8 cellular contexts compared by ENCODE assay signal in the genomic region with DNA sequence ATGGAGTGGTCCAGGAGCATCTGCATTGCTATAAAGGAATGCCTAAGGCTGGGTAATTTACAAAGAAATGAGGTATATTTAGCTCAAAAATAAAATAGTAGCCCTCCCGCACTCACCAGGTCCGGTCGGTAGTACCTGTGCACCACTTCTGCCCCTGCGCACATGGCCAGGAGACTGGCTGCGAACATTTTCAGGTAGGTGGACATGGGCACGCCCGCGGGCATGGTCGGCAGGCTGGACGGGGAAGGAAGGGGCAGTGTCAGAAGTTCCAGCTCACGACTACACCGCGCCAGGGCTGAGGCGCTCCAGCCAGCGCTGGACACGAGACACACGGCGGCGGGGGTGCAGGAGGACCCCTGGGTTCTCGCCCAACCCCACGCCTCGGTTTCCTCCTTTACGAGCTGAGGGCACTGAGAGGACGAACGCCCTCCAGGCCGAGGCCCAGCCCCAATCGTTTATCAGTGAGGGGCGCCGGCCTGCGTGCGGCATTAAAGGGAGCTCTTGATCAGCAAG. TPM values are rescaled to one million over a fixed set of nuclear protein-coding genes. Genes with fewer than 3 reads are reported as not detected.
DNase-seq lines count a peak whose midpoint lies in the region; ATAC-seq and TF ChIP-seq lines count a peak whose summit lies in the region.

No MANE protein-coding gene starts in this region.

- H3K4me1 ChIP-seq in A673 (ENCODE audit: insufficient read depth, low read length, poor library complexity, severe bottlenecking) (peaks cover 4% of the 10 kb centered on the region), prostate gland (replicated peaks) (peaks cover 4% of the 10 kb centered on the region)

- H3K36me3 ChIP-seq in A673 (ENCODE audit: insufficient read depth, low read length, poor library complexity, severe bottlenecking) (peaks cover 29% of the 10 kb centered on the region), prostate gland (no peaks in the 10 kb centered on the region)

- H3K36me3 Mint-ChIP-seq in activated B cell treated with CpG ODN at 0.5 μM for 24 hours (ENCODE audit: low read depth), result peaks cover 27% of the 10 kb centered on the region

- peak overlapping the region; percentile 99 for H3K4me3 Mint-ChIP-seq in activated B cell treated with CpG ODN at 0.5 μM for 24 hours

- TF ChIP-seq CTCF in A673 (conservative IDR thresholded peaks at IDR 0.05; ENCODE audit: low read depth, low read length), result no peak
- TF ChIP-seq CTCF in activated B cell treated with CpG ODN at 0.5 μM for 24 hours (IDR thresholded peaks at IDR 0.05), result no peak
- TF ChIP-seq CTCF in prostate gland (IDR thresholded peaks at IDR 0.05), result no peak

- H3K27ac ChIP-seq in A673 (ENCODE audit: low read depth, low read length, poor library complexity, severe bottlenecking) (peak overlapping the region; percentile 91), prostate gland (peak overlapping the region; percentile 84 to 86)

- TF ChIP-seq POLR2A in prostate gland (IDR thresholded peaks at IDR 0.05), result no peak

- ATAC-seq in GM18867 (IDR thresholded peaks at IDR 0.05; ENCODE audit: unreplicated experiment) (peak; percentile 19), HG03139 (IDR thresholded peaks at IDR 0.05; ENCODE audit: unreplicated experiment) (peak; percentile 21), activated B cell treated with CpG ODN at 0.5 μM for 24 hours (ENCODE audit: low read depth) (no peak), Right ventricle myocardium inferior (peak; percentile 45)

- POLR2A ChIA-PET in A673 (lab: Charles Lee; ENCODE audit: low non-redundant PET), result interaction anchor here (1.0 kb wide), 1 partner anchor 9 kb away, joined by 4 read pairs; the partner anchor contains the start of gene TDG
- POLR2A ChIA-PET in activated B cell treated with CpG ODN at 0.5 μM for 24 hours (lab: Charles Lee), result interaction anchor here (0.6 to 8.5 kb wide), 12 partner anchors 9 to 1279 kb away, joined by 3 to 143 read pairs (median 4); partner anchors contain the start of genes APPL2, HCFC2, HSP90B1 and TDG

- H3K9me3 Mint-ChIP-seq in activated B cell treated with CpG ODN at 0.5 μM for 24 hours, result no peaks in the 10 kb centered on the region

- no peaks in the 10 kb centered on the region for H3K27me3 ChIP-seq in A673 (replicated peaks; ENCODE audit: insufficient read depth, low read depth, low read length, poor library complexity)
- H3K27me3 ChIP-seq in prostate gland (replicated peaks; ENCODE audit: insufficient read depth), result no peaks in the 10 kb centered on the region

- DNase-seq in A673 (ENCODE audit: low spot score) (no peak), activated B cell treated with CpG ODN at 0.5 μM for 24 hours (no peak), Right ventricle myocardium inferior (ENCODE audit: missing footprints) (peak; percentile 79), prostate gland (ENCODE audit: low spot score) (no peak), hippocampal formation (lab: John Stamatoyannopoulos, UW) (no peak), NCI-H2171 treated with DMSO at 0.1 percent for 48 hours (lab: John Stamatoyannopoulos, UW) (no peak)

- CTCF ChIA-PET in A673 (lab: Charles Lee) (interaction anchor here (1.2 kb wide), 1 partner anchor 9 kb away, joined by 8 read pairs; the partner anchor contains the start of gene TDG), activated B cell treated with CpG ODN at 0.5 μM for 24 hours (lab: Charles Lee) (interaction anchor here (1.3 to 2.0 kb wide), 3 partner anchors 9 to 28 kb away, joined by 3 to 13 read pairs (median 3); partner anchors contain the start of gene TDG)

- intact Hi-C loops in A673 (cut with micrococcal nuclease; ENCODE audit: unreplicated experiment) (loop anchor here (1.0 to 2.0 kb wide), 2 partner anchors 10 to 26 kb away; partner anchors contain the start of gene HSP90B1), activated B cell treated with CpG ODN at 0.5 μM for 24 hours (cut with micrococcal nuclease) (loop anchor here (1.0 kb wide), 3 partner anchors 9 to 108 kb away; partner anchors contain the start of genes HCFC2, HSP90B1 and TDG), Right ventricle myocardium inferior (cut with DNase I) (loop anchor here (2.0 to 5.0 kb wide), 2 partner anchors 26 to 151 kb away; partner anchors contain the start of gene HSP90B1), prostate gland (cut with DNase I) (no loop called here)

- under 1% methylated on average over 31 of the region's 31 CpGs for WGBS in prostate gland

- H3K9me3 ChIP-seq in A673 (ENCODE audit: low read depth, low read length, poor library complexity, severe bottlenecking), result no peaks in the 10 kb centered on the region
- H3K9me3 ChIP-seq in prostate gland, result no peaks in the 10 kb centered on the region

- no peaks in the 10 kb centered on the region for H3K27me3 Mint-ChIP-seq in activated B cell treated with CpG ODN at 0.5 μM for 24 hours

- H3K27ac Mint-ChIP-seq in activated B cell treated with CpG ODN at 0.5 μM for 24 hours, result peak overlapping the region; percentile 97

- H3K4me3 ChIP-seq in A673 (ENCODE audit: low read depth, low read length, poor library complexity, severe bottlenecking), result peak overlapping the region; percentile 96
- peak overlapping the region; percentile 57 to 62 for H3K4me3 ChIP-seq in prostate gland

- H3K4me1 Mint-ChIP-seq in activated B cell treated with CpG ODN at 0.5 μM for 24 hours, result peaks cover 27% of the 10 kb centered on the region

- BruUV-seq in A673 (replicated peaks; lab: Mats Ljungman, UMichigan), result TSS peak; percentile 31

RNA-seq across cellular contexts. Expression of gene TDG, which starts 9.1 kb away (rescaled TPM):
- total RNA-seq in A673 (2021) (54.1 and 59.4 TPM in 2 replicates), activated B cell treated with CpG ODN at 0.5 μM for 24 hours (31.5 and 34.2 TPM in 2 replicates), Right ventricle myocardium inferior (9.7 TPM), prostate gland (10 to 100 TPM; 11.6 to 12.1 TPM)

RNA-seq across cellular contexts. Expression of gene HSP90B1, which starts 26.4 kb away (rescaled TPM):
- total RNA-seq in A673 (2021) (955 and 970 TPM in 2 replicates), activated B cell treated with CpG ODN at 0.5 μM for 24 hours (346 and 368 TPM in 2 replicates), Right ventricle myocardium inferior (402 TPM), prostate gland (100 to 1,000 TPM; 300 to 652 TPM)
